Comparison of ENCODE assay signal across 8 cellular contexts in the genomic region with DNA sequence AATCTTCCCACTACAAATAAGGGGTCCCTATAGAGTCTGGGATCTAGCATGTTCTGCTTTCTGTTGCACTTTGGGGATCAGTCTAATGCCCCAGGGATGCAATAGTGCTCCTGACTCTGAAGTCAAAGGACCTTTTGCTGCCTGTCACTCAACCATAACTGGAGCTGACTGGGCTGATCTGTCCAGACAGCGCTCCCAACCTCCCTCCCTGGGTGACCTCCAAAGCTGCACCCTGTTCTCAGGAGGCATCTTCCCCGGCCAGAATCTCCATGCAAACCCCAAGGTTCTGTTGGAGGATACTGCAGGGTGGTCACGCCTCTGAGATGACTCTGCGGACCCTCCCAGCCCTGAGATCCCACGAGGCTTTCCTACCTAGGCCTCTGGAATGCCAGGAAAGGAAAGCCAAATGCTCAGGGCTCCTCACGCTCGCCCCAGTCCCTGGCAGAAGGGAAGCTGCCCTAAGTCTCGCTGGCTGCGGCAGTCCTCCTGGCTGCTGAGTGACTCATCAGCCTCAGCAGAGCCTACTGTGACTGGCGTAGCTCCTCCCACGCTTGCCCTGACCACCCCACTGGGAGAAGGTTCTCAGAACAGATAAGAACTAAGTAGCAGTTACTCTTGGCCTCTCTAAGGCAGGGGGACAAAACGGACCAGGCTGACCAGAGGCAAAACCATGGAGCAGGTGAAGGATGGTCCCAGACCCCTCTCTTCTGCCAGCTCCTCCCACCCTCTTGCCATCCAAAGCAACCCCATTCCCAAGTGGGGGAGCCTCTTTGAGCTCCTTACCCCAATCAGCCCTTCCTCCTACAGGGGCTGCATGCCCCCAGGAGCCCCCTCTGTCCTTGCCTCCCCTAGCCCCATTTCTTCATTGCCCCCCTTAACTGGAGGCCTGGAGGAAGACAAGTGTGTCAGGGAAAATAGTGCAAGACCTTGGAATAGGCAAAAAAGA.
DNase-seq lines count a peak whose midpoint lies in the region; ATAC-seq lines count a peak whose summit lies in the region.

No MANE protein-coding gene starts in this region.

- H3K9me3 ChIP-seq in SJCRH30 (replicated peaks), result no peaks in the 10 kb centered on the region
- H3K9me3 ChIP-seq in right cardiac atrium (ENCODE audit: control insufficient read depth, low read length), result no peaks in the 10 kb centered on the region

- H3K27ac ChIP-seq in SJCRH30, result no peak overlapping the region
- peak overlapping the region; percentile 6 for H3K27ac ChIP-seq in right cardiac atrium (ENCODE audit: low read length)

- ATAC-seq in right cardiac atrium (peak; percentile 67 to 82), GM21526 (IDR thresholded peaks at IDR 0.05; ENCODE audit: low FRiP score, unreplicated experiment) (no peak)

- intact Hi-C loops in right cardiac atrium (cut with DNase I), result no loop called here

- WGBS in right cardiac atrium, result 38% methylated on average over 12 of the region's 12 CpGs

- peak; percentile 91 for DNase-seq in 8988T
- peak; percentile 25 for DNase-seq in GOT3 (lab: John Stamatoyannopoulos, UW)
- peak; percentile 66 to 71 for DNase-seq in SJCRH30
- peak; percentile 73 for DNase-seq in activated gamma-delta T cell treated with Interleukin-2 at 50 U/mL for 16 hours
- peak; percentile 83 to 91 (median 91) for DNase-seq in right cardiac atrium
- peak; percentile 80 for DNase-seq in stimulated activated CD4-positive, alpha-beta T cell treated with anti-CD3 and anti-CD28 coated beads, Interleukin-1b, Interleukin-23, amount 100 ng/mL, for 48 hours
- DNase-seq in T1000 (lab: John Stamatoyannopoulos, UW), result no peak

- H3K4me1 ChIP-seq in SJCRH30 (0 out of 2 replicates have a peak, but pooled peaks cover 3% of the 10 kb centered on the region), right cardiac atrium (ENCODE audit: control insufficient read depth, insufficient read depth, low read length) (peaks cover 15% of the 10 kb centered on the region)

- no peak overlapping the region for H3K4me3 ChIP-seq in SJCRH30
- no peak overlapping the region for H3K4me3 ChIP-seq in right cardiac atrium (ENCODE audit: low read length)

- H3K27me3 ChIP-seq in SJCRH30 (no peaks in the 10 kb centered on the region), right cardiac atrium (ENCODE audit: control insufficient read depth, insufficient read depth) (no peaks in the 10 kb centered on the region)

- H3K36me3 ChIP-seq in SJCRH30, result no peaks in the 10 kb centered on the region
